ENCODE assay signal across 1 cellular context in the genomic region with DNA sequence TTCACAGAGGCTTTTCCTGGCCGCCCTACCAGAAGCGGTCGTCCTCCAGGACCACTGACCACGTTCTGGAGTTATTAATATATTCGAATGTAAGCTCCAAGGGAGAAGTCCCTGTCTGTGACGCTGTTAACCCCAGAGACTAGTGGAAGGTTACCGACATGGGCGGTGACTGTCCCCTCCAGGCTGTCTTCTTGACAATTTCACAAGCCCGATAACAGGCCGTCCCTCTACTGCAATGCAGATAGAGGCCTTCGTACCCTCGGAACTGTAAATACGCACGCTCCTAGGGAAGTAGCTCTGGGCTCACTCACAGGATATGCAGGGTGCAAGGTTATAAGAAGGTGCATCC.
TF ChIP-seq lines count a peak whose summit lies in the region.

No MANE protein-coding gene starts in this region.

TF ChIP-seq in HepG2, 621 proteins besides CTCF, POLR2A, EP300 and RAD21 (continued from another document and continues in another):
- TF ChIP-seq, protein P1, sequence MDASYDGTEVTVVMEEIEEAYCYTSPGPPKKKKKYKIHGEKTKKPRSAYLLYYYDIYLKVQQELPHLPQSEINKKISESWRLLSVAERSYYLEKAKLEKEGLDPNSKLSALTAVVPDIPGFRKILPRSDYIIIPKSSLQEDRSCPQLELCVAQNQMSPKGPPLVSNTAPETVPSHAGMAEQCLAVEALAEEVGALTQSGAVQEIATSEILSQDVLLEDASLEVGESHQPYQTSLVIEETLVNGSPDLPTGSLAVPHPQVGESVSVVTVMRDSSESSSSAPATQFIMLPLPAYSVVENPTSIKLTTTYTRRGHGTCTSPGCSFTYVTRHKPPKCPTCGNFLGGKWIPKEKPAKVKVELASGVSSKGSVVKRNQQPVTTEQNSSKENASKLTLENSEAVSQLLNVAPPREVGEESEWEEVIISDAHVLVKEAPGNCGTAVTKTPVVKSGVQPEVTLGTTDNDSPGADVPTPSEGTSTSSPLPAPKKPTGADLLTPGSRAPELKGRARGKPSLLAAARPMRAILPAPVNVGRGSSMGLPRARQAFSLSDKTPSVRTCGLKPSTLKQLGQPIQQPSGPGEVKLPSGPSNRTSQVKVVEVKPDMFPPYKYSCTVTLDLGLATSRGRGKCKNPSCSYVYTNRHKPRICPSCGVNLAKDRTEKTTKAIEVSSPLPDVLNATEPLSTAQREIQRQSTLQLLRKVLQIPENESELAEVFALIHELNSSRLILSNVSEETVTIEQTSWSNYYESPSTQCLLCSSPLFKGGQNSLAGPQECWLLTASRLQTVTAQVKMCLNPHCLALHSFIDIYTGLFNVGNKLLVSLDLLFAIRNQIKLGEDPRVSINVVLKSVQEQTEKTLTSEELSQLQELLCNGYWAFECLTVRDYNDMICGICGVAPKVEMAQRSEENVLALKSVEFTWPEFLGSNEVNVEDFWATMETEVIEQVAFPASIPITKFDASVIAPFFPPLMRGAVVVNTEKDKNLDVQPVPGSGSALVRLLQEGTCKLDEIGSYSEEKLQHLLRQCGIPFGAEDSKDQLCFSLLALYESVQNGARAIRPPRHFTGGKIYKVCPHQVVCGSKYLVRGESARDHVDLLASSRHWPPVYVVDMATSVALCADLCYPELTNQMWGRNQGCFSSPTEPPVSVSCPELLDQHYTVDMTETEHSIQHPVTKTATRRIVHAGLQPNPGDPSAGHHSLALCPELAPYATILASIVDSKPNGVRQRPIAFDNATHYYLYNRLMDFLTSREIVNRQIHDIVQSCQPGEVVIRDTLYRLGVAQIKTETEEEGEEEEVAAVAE (CRISPR knock-in tag; IDR thresholded peaks at IDR 0.05; ENCODE audit: borderline replicate concordance) = peak; percentile 9; the same call in 1 of the 2 replicates
- TF ChIP-seq MATR3 (CRISPR knock-in tag; IDR thresholded peaks at IDR 0.05) (no peak), SOX5 (CRISPR knock-in tag; IDR thresholded peaks at IDR 0.05; ENCODE audit: borderline replicate concordance) (peak; percentile 19; the same call in 1 of the 2 replicates), NCOA5 (CRISPR knock-in tag; IDR thresholded peaks at IDR 0.05) (no peak), SALL1 (CRISPR knock-in tag; IDR thresholded peaks at IDR 0.05) (peak; percentile 27; the same call in 1 of the 2 replicates), ZBTB38 (CRISPR knock-in tag; IDR thresholded peaks at IDR 0.05) (no peak), ZNF724P (CRISPR knock-in tag; IDR thresholded peaks at IDR 0.05; ENCODE audit: borderline replicate concordance) (no peak), ZFP1 (CRISPR knock-in tag; IDR thresholded peaks at IDR 0.05) (no peak), HMG20A (CRISPR knock-in tag; IDR thresholded peaks at IDR 0.05; ENCODE audit: borderline replicate concordance) (no peak; the same call in 1 of the 2 replicates), RXRB (CRISPR knock-in tag; IDR thresholded peaks at IDR 0.05; ENCODE audit: borderline replicate concordance) (peak; percentile 10; the same call in 1 of the 2 replicates), ZKSCAN1 (IDR thresholded peaks at IDR 0.05; ENCODE audit: low read length) (no peak), ZSCAN9 (CRISPR knock-in tag; IDR thresholded peaks at IDR 0.05; ENCODE audit: borderline replicate concordance) (no peak), SOX13 (IDR thresholded peaks at IDR 0.05) (no peak), SOX13 (CRISPR knock-in tag; conservative IDR thresholded peaks at IDR 0.05 in 1 of 2, IDR thresholded peaks at IDR 0.05 in 1 of 2) (peak in 1 of 2 experiments; percentile 30; a peak in 1 of 4 replicates), NCOA2 (CRISPR knock-in tag; IDR thresholded peaks at IDR 0.05) (no peak), HOXA5 (CRISPR knock-in tag; IDR thresholded peaks at IDR 0.05) (0 out of 2 replicates have a peak, but pooled peaks have one; percentile 16), CCAR2 (optimal IDR thresholded peaks at IDR 0.05; ENCODE audit: low read depth, low read length) (no peak), EHMT2 (IDR thresholded peaks at IDR 0.05; ENCODE audit: borderline replicate concordance, low read depth, low read length) (no peak), GZF1 (CRISPR knock-in tag; IDR thresholded peaks at IDR 0.05) (peak; percentile 68; the same call in 1 of the 2 replicates), FOXK2 (IDR thresholded peaks at IDR 0.05) (peak; percentile 41; the same call in 1 of the 2 replicates), EZH2 (conservative IDR thresholded peaks at IDR 0.05; ENCODE audit: low read depth, low read length) (no peak), CREB1 (IDR thresholded peaks at IDR 0.05) (no peak), CREB1 (CRISPR knock-in tag; IDR thresholded peaks at IDR 0.05) (0 out of 2 replicates have a peak, but pooled peaks have one; percentile 54), SKI (IDR thresholded peaks at IDR 0.05; ENCODE audit: partially characterized antibody) (peak; percentile 10), FOSL2 (CRISPR knock-in tag; IDR thresholded peaks at IDR 0.05) (peak; percentile 38; the same call in 1 of the 2 replicates), GABPB1 (CRISPR knock-in tag; IDR thresholded peaks at IDR 0.05) (no peak), ZNF232 (CRISPR knock-in tag; IDR thresholded peaks at IDR 0.05; ENCODE audit: borderline replicate concordance) (no peak), NFATC3 (CRISPR knock-in tag; IDR thresholded peaks at IDR 0.05) (no peak), ZNF292 (CRISPR knock-in tag; IDR thresholded peaks at IDR 0.05; ENCODE audit: borderline replicate concordance, low read depth) (peak; percentile 51; the same call in 1 of the 2 replicates), PHF8 (CRISPR knock-in tag; IDR thresholded peaks at IDR 0.05) (peak; percentile 43; the same call in 1 of the 2 replicates), NFKBIZ (CRISPR knock-in tag; IDR thresholded peaks at IDR 0.05) (0 out of 2 replicates have a peak, but pooled peaks have one; percentile 23), ZNF552 (CRISPR knock-in tag; IDR thresholded peaks at IDR 0.05; ENCODE audit: borderline replicate concordance) (no peak)
- TF ChIP-seq, protein P2, sequence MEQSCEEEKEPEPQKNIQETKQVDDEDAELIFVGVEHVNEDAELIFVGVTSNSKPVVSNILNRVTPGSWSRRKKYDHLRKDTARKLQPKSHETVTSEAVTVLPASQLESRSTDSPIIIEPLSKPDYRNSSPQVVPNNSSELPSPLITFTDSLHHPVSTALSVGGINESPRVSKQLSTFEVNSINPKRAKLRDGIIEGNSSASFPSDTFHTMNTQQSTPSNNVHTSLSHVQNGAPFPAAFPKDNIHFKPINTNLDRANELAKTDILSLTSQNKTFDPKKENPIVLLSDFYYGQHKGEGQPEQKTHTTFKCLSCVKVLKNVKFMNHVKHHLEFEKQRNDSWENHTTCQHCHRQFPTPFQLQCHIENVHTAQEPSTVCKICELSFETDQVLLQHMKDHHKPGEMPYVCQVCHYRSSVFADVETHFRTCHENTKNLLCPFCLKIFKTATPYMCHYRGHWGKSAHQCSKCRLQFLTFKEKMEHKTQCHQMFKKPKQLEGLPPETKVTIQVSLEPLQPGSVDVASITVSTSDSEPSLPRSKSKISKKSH (CRISPR knock-in tag; IDR thresholded peaks at IDR 0.05; ENCODE audit: borderline replicate concordance) = no peak
- TF ChIP-seq, protein P3, sequence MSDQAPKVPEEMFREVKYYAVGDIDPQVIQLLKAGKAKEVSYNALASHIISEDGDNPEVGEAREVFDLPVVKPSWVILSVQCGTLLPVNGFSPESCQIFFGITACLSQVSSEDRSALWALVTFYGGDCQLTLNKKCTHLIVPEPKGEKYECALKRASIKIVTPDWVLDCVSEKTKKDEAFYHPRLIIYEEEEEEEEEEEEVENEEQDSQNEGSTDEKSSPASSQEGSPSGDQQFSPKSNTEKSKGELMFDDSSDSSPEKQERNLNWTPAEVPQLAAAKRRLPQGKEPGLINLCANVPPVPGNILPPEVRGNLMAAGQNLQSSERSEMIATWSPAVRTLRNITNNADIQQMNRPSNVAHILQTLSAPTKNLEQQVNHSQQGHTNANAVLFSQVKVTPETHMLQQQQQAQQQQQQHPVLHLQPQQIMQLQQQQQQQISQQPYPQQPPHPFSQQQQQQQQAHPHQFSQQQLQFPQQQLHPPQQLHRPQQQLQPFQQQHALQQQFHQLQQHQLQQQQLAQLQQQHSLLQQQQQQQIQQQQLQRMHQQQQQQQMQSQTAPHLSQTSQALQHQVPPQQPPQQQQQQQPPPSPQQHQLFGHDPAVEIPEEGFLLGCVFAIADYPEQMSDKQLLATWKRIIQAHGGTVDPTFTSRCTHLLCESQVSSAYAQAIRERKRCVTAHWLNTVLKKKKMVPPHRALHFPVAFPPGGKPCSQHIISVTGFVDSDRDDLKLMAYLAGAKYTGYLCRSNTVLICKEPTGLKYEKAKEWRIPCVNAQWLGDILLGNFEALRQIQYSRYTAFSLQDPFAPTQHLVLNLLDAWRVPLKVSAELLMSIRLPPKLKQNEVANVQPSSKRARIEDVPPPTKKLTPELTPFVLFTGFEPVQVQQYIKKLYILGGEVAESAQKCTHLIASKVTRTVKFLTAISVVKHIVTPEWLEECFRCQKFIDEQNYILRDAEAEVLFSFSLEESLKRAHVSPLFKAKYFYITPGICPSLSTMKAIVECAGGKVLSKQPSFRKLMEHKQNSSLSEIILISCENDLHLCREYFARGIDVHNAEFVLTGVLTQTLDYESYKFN (CRISPR knock-in tag; conservative IDR thresholded peaks at IDR 0.05) = 0 out of 2 replicates have a peak, but pooled peaks have one; percentile 29
- TF ChIP-seq, protein P4, sequence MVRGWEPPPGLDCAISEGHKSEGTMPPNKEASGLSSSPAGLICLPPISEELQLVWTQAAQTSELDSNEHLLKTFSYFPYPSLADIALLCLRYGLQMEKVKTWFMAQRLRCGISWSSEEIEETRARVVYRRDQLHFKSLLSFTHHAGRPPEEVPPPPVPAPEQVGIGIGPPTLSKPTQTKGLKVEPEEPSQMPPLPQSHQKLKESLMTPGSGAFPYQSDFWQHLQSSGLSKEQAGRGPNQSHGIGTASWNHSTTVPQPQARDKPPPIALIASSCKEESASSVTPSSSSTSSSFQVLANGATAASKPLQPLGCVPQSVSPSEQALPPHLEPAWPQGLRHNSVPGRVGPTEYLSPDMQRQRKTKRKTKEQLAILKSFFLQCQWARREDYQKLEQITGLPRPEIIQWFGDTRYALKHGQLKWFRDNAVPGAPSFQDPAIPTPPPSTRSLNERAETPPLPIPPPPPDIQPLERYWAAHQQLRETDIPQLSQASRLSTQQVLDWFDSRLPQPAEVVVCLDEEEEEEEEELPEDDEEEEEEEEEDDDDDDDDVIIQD (CRISPR knock-in tag; IDR thresholded peaks at IDR 0.05; ENCODE audit: low read depth) = 0 out of 2 replicates have a peak, but pooled peaks have one; percentile 40
- TF ChIP-seq, protein P5, sequence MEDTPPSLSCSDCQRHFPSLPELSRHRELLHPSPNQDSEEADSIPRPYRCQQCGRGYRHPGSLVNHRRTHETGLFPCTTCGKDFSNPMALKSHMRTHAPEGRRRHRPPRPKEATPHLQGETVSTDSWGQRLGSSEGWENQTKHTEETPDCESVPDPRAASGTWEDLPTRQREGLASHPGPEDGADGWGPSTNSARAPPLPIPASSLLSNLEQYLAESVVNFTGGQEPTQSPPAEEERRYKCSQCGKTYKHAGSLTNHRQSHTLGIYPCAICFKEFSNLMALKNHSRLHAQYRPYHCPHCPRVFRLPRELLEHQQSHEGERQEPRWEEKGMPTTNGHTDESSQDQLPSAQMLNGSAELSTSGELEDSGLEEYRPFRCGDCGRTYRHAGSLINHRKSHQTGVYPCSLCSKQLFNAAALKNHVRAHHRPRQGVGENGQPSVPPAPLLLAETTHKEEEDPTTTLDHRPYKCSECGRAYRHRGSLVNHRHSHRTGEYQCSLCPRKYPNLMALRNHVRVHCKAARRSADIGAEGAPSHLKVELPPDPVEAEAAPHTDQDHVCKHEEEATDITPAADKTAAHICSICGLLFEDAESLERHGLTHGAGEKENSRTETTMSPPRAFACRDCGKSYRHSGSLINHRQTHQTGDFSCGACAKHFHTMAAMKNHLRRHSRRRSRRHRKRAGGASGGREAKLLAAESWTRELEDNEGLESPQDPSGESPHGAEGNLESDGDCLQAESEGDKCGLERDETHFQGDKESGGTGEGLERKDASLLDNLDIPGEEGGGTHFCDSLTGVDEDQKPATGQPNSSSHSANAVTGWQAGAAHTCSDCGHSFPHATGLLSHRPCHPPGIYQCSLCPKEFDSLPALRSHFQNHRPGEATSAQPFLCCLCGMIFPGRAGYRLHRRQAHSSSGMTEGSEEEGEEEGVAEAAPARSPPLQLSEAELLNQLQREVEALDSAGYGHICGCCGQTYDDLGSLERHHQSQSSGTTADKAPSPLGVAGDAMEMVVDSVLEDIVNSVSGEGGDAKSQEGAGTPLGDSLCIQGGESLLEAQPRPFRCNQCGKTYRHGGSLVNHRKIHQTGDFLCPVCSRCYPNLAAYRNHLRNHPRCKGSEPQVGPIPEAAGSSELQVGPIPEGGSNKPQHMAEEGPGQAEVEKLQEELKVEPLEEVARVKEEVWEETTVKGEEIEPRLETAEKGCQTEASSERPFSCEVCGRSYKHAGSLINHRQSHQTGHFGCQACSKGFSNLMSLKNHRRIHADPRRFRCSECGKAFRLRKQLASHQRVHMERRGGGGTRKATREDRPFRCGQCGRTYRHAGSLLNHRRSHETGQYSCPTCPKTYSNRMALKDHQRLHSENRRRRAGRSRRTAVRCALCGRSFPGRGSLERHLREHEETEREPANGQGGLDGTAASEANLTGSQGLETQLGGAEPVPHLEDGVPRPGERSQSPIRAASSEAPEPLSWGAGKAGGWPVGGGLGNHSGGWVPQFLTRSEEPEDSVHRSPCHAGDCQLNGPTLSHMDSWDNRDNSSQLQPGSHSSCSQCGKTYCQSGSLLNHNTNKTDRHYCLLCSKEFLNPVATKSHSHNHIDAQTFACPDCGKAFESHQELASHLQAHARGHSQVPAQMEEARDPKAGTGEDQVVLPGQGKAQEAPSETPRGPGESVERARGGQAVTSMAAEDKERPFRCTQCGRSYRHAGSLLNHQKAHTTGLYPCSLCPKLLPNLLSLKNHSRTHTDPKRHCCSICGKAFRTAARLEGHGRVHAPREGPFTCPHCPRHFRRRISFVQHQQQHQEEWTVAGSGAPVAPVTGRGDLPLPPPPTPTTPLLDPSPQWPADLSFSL (CRISPR knock-in tag; IDR thresholded peaks at IDR 0.05) = no peak
- TF ChIP-seq, protein P6, sequence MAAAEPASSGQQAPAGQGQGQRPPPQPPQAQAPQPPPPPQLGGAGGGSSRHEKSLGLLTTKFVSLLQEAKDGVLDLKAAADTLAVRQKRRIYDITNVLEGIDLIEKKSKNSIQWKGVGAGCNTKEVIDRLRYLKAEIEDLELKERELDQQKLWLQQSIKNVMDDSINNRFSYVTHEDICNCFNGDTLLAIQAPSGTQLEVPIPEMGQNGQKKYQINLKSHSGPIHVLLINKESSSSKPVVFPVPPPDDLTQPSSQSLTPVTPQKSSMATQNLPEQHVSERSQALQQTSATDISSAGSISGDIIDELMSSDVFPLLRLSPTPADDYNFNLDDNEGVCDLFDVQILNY (CRISPR knock-in tag; conservative IDR thresholded peaks at IDR 0.05) = no peak
